14 cellular contexts compared by ENCODE assay signal in the genomic region with DNA sequence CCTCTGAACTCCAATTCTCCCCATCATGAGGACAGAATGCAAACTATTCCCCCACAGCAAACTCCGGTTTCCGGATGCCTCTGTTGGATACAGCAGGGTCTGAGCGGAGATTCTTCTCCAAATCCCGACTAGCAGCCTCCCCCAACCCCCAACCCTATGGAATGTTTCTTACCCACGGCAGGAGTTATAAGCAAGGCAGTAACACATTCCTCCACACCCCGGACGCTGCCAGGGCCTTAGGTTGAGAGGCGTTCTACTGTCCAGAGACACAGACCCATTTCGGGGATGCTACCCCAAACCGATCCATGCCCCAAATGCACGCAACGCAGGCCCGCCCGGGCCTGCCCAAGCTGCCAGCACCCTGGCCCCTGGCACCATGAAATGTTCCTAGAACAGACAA.
A peak's percentile ranks its signal among the peaks of the same experiment; 100 is the strongest.
DNase-seq lines count a peak whose midpoint lies in the region; ATAC-seq and TF ChIP-seq lines count a peak whose summit lies in the region.
"Had no signal": no experiment of that assay in that cellular context is flagged by ENCODE, and none has a peak within 500 bp of the region (broad histone marks: within the 10 kb centered on the region; RNA-seq: fewer than 3 reads in every experiment).

No MANE protein-coding gene starts in this region.

- H3K36me3 ChIP-seq in H7 (replicated peaks; ENCODE audit: control insufficient read depth, insufficient read depth, low read length), result no peaks in the 10 kb centered on the region
- H3K36me3 ChIP-seq in lower lobe of right lung, result no peaks in the 10 kb centered on the region
- H3K36me3 ChIP-seq in smooth muscle cell (ENCODE audit: low read depth), result no peaks in the 10 kb centered on the region
- H3K36me3 ChIP-seq: MG63 had no signal

- H3F3A ChIP-seq in smooth muscle cell (ENCODE audit: low read depth), result peaks cover 3% of the 10 kb centered on the region

- ATAC-seq in lower lobe of right lung, result no peak
- no peak for ATAC-seq in GM21360 (IDR thresholded peaks at IDR 0.05; ENCODE audit: unreplicated experiment)
- ATAC-seq in GM21786 (IDR thresholded peaks at IDR 0.05; ENCODE audit: unreplicated experiment), result no peak

- H3K4me1 ChIP-seq in lower lobe of right lung (peaks cover 22% of the 10 kb centered on the region), smooth muscle cell (ENCODE audit: low read depth) (peaks cover 25% of the 10 kb centered on the region)

- H3K4me3 ChIP-seq in H7 (ENCODE audit: insufficient read depth, low read depth, low read length), result no peak overlapping the region
- H3K4me3 ChIP-seq in lower lobe of right lung, result no peak overlapping the region
- no peak overlapping the region for H3K4me3 ChIP-seq in smooth muscle cell
- H3K4me3 ChIP-seq: MG63 had no signal

- TF ChIP-seq CTCF in lower lobe of right lung (IDR thresholded peaks at IDR 0.05) (no peak), smooth muscle cell (IDR thresholded peaks at IDR 0.05; ENCODE audit: borderline replicate concordance, insufficient read depth, poor library complexity, severe bottlenecking) (no peak)

- H3K9me3 ChIP-seq in lower lobe of right lung (no peaks in the 10 kb centered on the region), smooth muscle cell (replicated peaks; ENCODE audit: low read depth) (no peaks in the 10 kb centered on the region)
- H3K9me3 ChIP-seq: Caco-2, MG63 had no signal

- peak overlapping the region; percentile 42 for H3K4me2 ChIP-seq in smooth muscle cell
- H3K4me2 ChIP-seq: KMS-11 had no signal

- H3K79me2 ChIP-seq in smooth muscle cell (ENCODE audit: low read depth), result no peaks in the 10 kb centered on the region

- H3K9ac ChIP-seq in smooth muscle cell (ENCODE audit: low read depth), result no peak overlapping the region
- H3K9ac ChIP-seq: KMS-11 had no signal

- H3K27me3 ChIP-seq in H7 (ENCODE audit: control insufficient read depth, insufficient read depth, low read length) (peaks cover 1% of the 10 kb centered on the region; the same call in 1 of the 2 replicates), lower lobe of right lung (ENCODE audit: low read depth) (peaks cover 4% of the 10 kb centered on the region), smooth muscle cell (ENCODE audit: low read depth) (peaks cover under 1% of the 10 kb centered on the region)
- H3K27me3 ChIP-seq: MG63 had no signal

- H2AFZ ChIP-seq in smooth muscle cell (ENCODE audit: low read depth), result no peak overlapping the region

- no peaks in the 10 kb centered on the region for H4K20me1 ChIP-seq in smooth muscle cell (ENCODE audit: low read depth)

- intact Hi-C loops in lower lobe of right lung (cut with DNase I), result no loop called here

- 53% methylated on average over 14 of the region's 14 CpGs for WGBS in smooth muscle cell (ENCODE audit: low lambda C conversion rate)

- DNase-seq in H7, result peak; percentile 66
- DNase-seq in cerebellar cortex (ENCODE audit: low spot score), result peak; percentile 74
- peak; percentile 39 for DNase-seq in lower lobe of right lung
- no peak for DNase-seq in smooth muscle cell (lab: John Stamatoyannopoulos, UW; ENCODE audit: unreplicated experiment)
- DNase-seq in inferior parietal cortex (ENCODE audit: extremely low spot score), result no peak
- DNase-seq: AML-193, MG63, NCI-H1092 treated with DMSO at 0.1 percent for 48 hours, NCI-H1694 treated with DMSO at 0.1 percent for 48 hours, NCI-H345 had no signal

- H3K27ac ChIP-seq in lower lobe of right lung (no peak overlapping the region), smooth muscle cell (ENCODE audit: low read depth) (peak overlapping the region; percentile 40)
- H3K27ac ChIP-seq: KMS-11 had no signal

Comparison
In these comparisons a context has a peak if more than half of its experiments do, and no peak if none do; other contexts are left out.
1. DNase-seq: peak in H7 (single experiment), cerebellar cortex (single experiment) and lower lobe of right lung (single experiment); none in smooth muscle cell (single experiment) and inferior parietal cortex (single experiment).